In genomic region chr16:56814537-56815432, GRCh38 we compare ENCODE assay signal across 19 cellular contexts. TPM values are rescaled to one million over a fixed set of nuclear protein-coding genes. Genes with fewer than 3 reads are reported as not detected.
A peak's percentile ranks its signal among the peaks of the same experiment; 100 is the strongest.
DNase-seq lines count a peak whose midpoint lies in the region; ATAC-seq, FAIRE-seq and TF ChIP-seq lines count a peak whose summit lies in the region.
"Had no signal": no experiment of that assay in that cellular context is flagged by ENCODE, and none has a peak within 500 bp of the region (broad histone marks: within the 10 kb centered on the region; RNA-seq: fewer than 3 reads in every experiment).

No MANE protein-coding gene starts in this region.

- H3K4me3 ChIP-seq in mammary epithelial cell (replicated peaks in 1 of 3; ENCODE audit: insufficient read depth in 1 of 3, low read depth in 2 of 3, low read length in 3 of 3), result no peak overlapping the region
- H3K4me3 ChIP-seq in mesenchymal stem cell (ENCODE audit: insufficient read depth in 1 of 2, low read depth in 1 of 2, low read length in 2 of 2), result no peak overlapping the region
- H3K4me3 ChIP-seq: GM23248, vagina had no signal

- H2BK12ac ChIP-seq in mesenchymal stem cell (ENCODE audit: low read length in 2 of 2), result peak overlapping the region in 1 of 2 experiments; percentile 51

- H3K4me1 ChIP-seq in mammary epithelial cell (ENCODE audit: insufficient read depth, low read length), result peaks cover 31% of the 10 kb centered on the region
- H3K4me1 ChIP-seq in mesenchymal stem cell (ENCODE audit: control insufficient read depth, insufficient read depth, low read depth, low read length), result peaks cover 10% of the 10 kb centered on the region
- H3K4me1 ChIP-seq: vagina had no signal

- H3K79me1 ChIP-seq in mesenchymal stem cell (replicated peaks; ENCODE audit: low read length, poor library complexity, severe bottlenecking), result peaks cover 11% of the 10 kb centered on the region

- peak overlapping the region; percentile 9 to 64 for H3K4ac ChIP-seq in mesenchymal stem cell (ENCODE audit: low read depth in 1 of 2, low read length in 2 of 2)

- BruUV-seq in mammary epithelial cell (replicated peaks; lab: Mats Ljungman, UMichigan), result no TSS peak

- no peaks in the 10 kb centered on the region for H3K9me3 ChIP-seq in mammary epithelial cell (replicated peaks; ENCODE audit: insufficient read depth, low read length)
- no peaks in the 10 kb centered on the region for H3K9me3 ChIP-seq in mesenchymal stem cell (ENCODE audit: control insufficient read depth, low read length)
- H3K9me3 ChIP-seq: vagina had no signal

- H2AK5ac ChIP-seq in mesenchymal stem cell (ENCODE audit: low read length, severe bottlenecking), result peak overlapping the region; percentile 53

- H4K20me1 ChIP-seq in mammary epithelial cell (ENCODE audit: insufficient read depth, low read length), result no peaks in the 10 kb centered on the region

- peak overlapping the region; percentile 54 for H4K91ac ChIP-seq in mesenchymal stem cell (ENCODE audit: low read length)

- H4K8ac ChIP-seq in mesenchymal stem cell (ENCODE audit: low read length), result no peak overlapping the region

- no peak overlapping the region for H3K14ac ChIP-seq in mesenchymal stem cell (ENCODE audit: low read length in 2 of 2)

- H3K23ac ChIP-seq in mesenchymal stem cell (ENCODE audit: low read length in 2 of 2), result no peak overlapping the region

- H3K27ac ChIP-seq in mammary epithelial cell (ENCODE audit: insufficient read depth, low read depth, low read length) (no peak overlapping the region), mesenchymal stem cell (ENCODE audit: low read length, poor library complexity, severe bottlenecking) (peak overlapping the region; percentile 82)
- H3K27ac ChIP-seq: GM23248, vagina had no signal

- ATAC-seq in HG03354 (IDR thresholded peaks at IDR 0.05; ENCODE audit: poor library complexity, severe bottlenecking, unreplicated experiment) (no peak), HG03025 (IDR thresholded peaks at IDR 0.05; ENCODE audit: low FRiP score, unreplicated experiment) (no peak)
- ATAC-seq: activated naive CD4-positive, alpha-beta T cell treated with anti-CD3 and anti-CD28 coated beads, Interleukin-2, amount 50 U/mL, for 72 hours; left colon; naive thymus-derived CD8-positive, alpha-beta T cell had no signal

- H2BK5ac ChIP-seq in mesenchymal stem cell (ENCODE audit: low read depth, low read length, poor library complexity, severe bottlenecking), result no peak overlapping the region

- peak overlapping the region; percentile 37 to 46 for H3K18ac ChIP-seq in mesenchymal stem cell (ENCODE audit: low read depth in 1 of 2, low read length in 2 of 2)

- H3K4me2 ChIP-seq in mammary epithelial cell (ENCODE audit: insufficient read depth, low read depth, low read length) (peak overlapping the region; percentile 27), mesenchymal stem cell (ENCODE audit: low read length, poor library complexity, severe bottlenecking) (no peak overlapping the region)

- H3K27me3 ChIP-seq in mammary epithelial cell (ENCODE audit: insufficient read depth, low read length), result no peaks in the 10 kb centered on the region
- H3K27me3 ChIP-seq in mesenchymal stem cell (ENCODE audit: control insufficient read depth in 1 of 2, insufficient read depth in 1 of 2, low read length in 2 of 2), result no peaks in the 10 kb centered on the region
- H3K27me3 ChIP-seq: vagina had no signal

- intact Hi-C loops in mammary epithelial cell (cut with micrococcal nuclease), result no loop called here

- DNase-seq in 8988T, result peak; percentile 50
- peak; percentile 62 for DNase-seq in HTR-8/SVneo (ENCODE audit: insufficient read length, low spot score)
- no peak for DNase-seq in mammary epithelial cell
- peak; percentile 44 for DNase-seq in mesenchymal stem cell
- DNase-seq in UCSD-AML1 (lab: John Stamatoyannopoulos, UW; ENCODE audit: unreplicated experiment), result no peak
- no peak for DNase-seq in NCI-H226
- DNase-seq: glutamatergic neuron; GM23248; left colon; naive thymus-derived CD8-positive, alpha-beta T cell; NCI-H1436; NCI-H446 treated with DMSO at 0.1 percent for 48 hours; stimulated activated CD4-positive, alpha-beta T cell treated with anti-CD3 and anti-CD28 coated beads, Interleukin-4, amount 100 ng/mL, for 24 hours; SW 1271 had no signal

- dilution Hi-C loops in mammary epithelial cell (cut with HindIII; ENCODE audit: low sequenced_read_pairs), result no loop called here

- no peak overlapping the region for H2AFZ ChIP-seq in mammary epithelial cell (ENCODE audit: low read depth, low read length)
- no peak overlapping the region for H2AFZ ChIP-seq in mesenchymal stem cell (ENCODE audit: low read depth, low read length)
- H2AFZ ChIP-seq: GM23248 had no signal

- H2BK15ac ChIP-seq in mesenchymal stem cell (ENCODE audit: low read depth, poor library complexity, severe bottlenecking), result peak overlapping the region; percentile 60

- peak overlapping the region; percentile 65 for H2BK120ac ChIP-seq in mesenchymal stem cell (ENCODE audit: low read depth, low read length)

- in situ Hi-C loops in mammary epithelial cell (cut with MboI; ENCODE audit: low sequenced_read_pairs in 2 of 2), result no loop called here

- peak; percentile 44 for FAIRE-seq in HTR-8/SVneo (lab: Jason Lieb, UNC)

- H3K9ac ChIP-seq in mammary epithelial cell (ENCODE audit: insufficient read depth, low read length) (no peak overlapping the region), mesenchymal stem cell (ENCODE audit: low read length) (no peak overlapping the region)
- H3K9ac ChIP-seq: GM23248 had no signal

- H3K79me2 ChIP-seq in mammary epithelial cell (ENCODE audit: insufficient read depth, low read length), result peaks cover 31% of the 10 kb centered on the region

- WGBS in mammary epithelial cell (ENCODE audit: low coverage, missing lambda C conversion rate), result 30% methylated on average over 9 of the region's 9 CpGs
- 51% methylated on average over 9 of the region's 9 CpGs for WGBS in mesenchymal stem cell

- no peak for TF ChIP-seq CTCF in mammary epithelial cell (conservative IDR thresholded peaks at IDR 0.05 in 1 of 2, IDR thresholded peaks at IDR 0.05 in 1 of 2; ENCODE audit: extremely low read depth in 1 of 2, insufficient read depth in 1 of 2, low read depth in 1 of 2, low read length in 2 of 2)

- CTCF ChIA-PET in mammary epithelial cell (lab: Charles Lee; ENCODE audit: low non-redundant PET), result no interaction called here

- H3K36me3 ChIP-seq in mammary epithelial cell (ENCODE audit: insufficient read depth, low read length) (peaks cover 4% of the 10 kb centered on the region), mesenchymal stem cell (ENCODE audit: control insufficient read depth in 1 of 2, insufficient read depth in 2 of 2, low read depth in 1 of 2, low read length in 2 of 2) (peaks cover 3 to 11% of the 10 kb centered on the region in 2 experiments)

RNA-seq across cellular contexts. Expression of gene SLC12A3, which starts 50.2 kb away (rescaled TPM):
- total RNA-seq in mammary epithelial cell, result not detected
- polyA plus RNA-seq in mammary epithelial cell, result 0.02 TPM
- not detected for polyA minus RNA-seq in mammary epithelial cell
- not detected for polyA plus RNA-seq in mesenchymal stem cell (2013, experiment 1 of 2)
- not detected for polyA plus RNA-seq in mesenchymal stem cell (2013, experiment 2 of 2)
- total RNA-seq: activated naive CD4-positive, alpha-beta T cell treated with anti-CD3 and anti-CD28 coated beads, Interleukin-2, amount 50 U/mL, for 72 hours; GM23248; naive thymus-derived CD8-positive, alpha-beta T cell; vagina had no signal
- polyA plus RNA-seq: AG04450; GM23248; naive thymus-derived CD8-positive, alpha-beta T cell had no signal

Comparison
In these comparisons a context has a peak if more than half of its experiments do, and no peak if none do; other contexts are left out.
1. DNase-seq: peak in 8988T (single experiment), HTR-8/SVneo (single experiment) and mesenchymal stem cell (single experiment); none in mammary epithelial cell (single experiment), UCSD-AML1 (single experiment) and NCI-H226 (single experiment).